24 cellular contexts compared by ENCODE assay signal in genomic region chr6:9732056-9732455, GRCh38.
DNase-seq lines count a peak whose midpoint lies in the region; ATAC-seq, FAIRE-seq and TF ChIP-seq lines count a peak whose summit lies in the region.
"Had no signal": no experiment of that assay in that cellular context is flagged by ENCODE, and none has a peak within 500 bp of the region (broad histone marks: within the 10 kb centered on the region; RNA-seq: fewer than 3 reads in every experiment).

No MANE protein-coding gene starts in this region.

- no peak for ATAC-seq in HG03439 (IDR thresholded peaks at IDR 0.05; ENCODE audit: unreplicated experiment)
- ATAC-seq: GM12878, GM23338, SK-N-SH treated with all-trans-retinoic acid at 6 μM for 48 hours, T-helper 17 cell had no signal

- H3K9me3 ChIP-seq in A673 (ENCODE audit: low read depth, low read length, poor library complexity, severe bottlenecking) = no peaks in the 10 kb centered on the region

- DNase-seq in NCI-H1105 treated with DMSO at 0.1 percent for 48 hours (lab: John Stamatoyannopoulos, UW) (peak; percentile 25), NCI-H1105 (lab: John Stamatoyannopoulos, UW) (no peak), A673 (ENCODE audit: low spot score) (peak; percentile 8), NCI-H69 (lab: John Stamatoyannopoulos, UW) (peak; percentile 72), middle frontal gyrus (ENCODE audit: extremely low spot score, low spot score) (no peak)
- DNase-seq in stimulated activated CD4-positive, alpha-beta T cell treated with anti-CD3 and anti-CD28 coated beads, Interleukin-2, amount 100 ng/mL, for 48 hours = no peak
- DNase-seq: ACHN; CD4-positive, CD25-positive, alpha-beta regulatory T cell; EL; GDM1; H9; NCI-H1048; NCI-H446 treated with DMSO at 0.1 percent for 48 hours; NCI-H526; SIG-M5; T-helper 17 cell had no signal

- no peak for TF ChIP-seq CTCF in A673 (conservative IDR thresholded peaks at IDR 0.05; ENCODE audit: low read depth, low read length)

- no peaks in the 10 kb centered on the region for H3K36me3 ChIP-seq in A673 (ENCODE audit: insufficient read depth, low read length, poor library complexity, severe bottlenecking)

- no TSS peak for BruUV-seq in A673 (replicated peaks; lab: Mats Ljungman, UMichigan)

- peak; percentile 87 for FAIRE-seq in endometrium (lab: Jason Lieb, UNC)
- FAIRE-seq: GM12878, RCC 7860 had no signal

- H3K4me1 ChIP-seq in A673 (ENCODE audit: insufficient read depth, low read length, poor library complexity, severe bottlenecking) = no peaks in the 10 kb centered on the region

- CTCF ChIA-PET in A673 (lab: Charles Lee) = no interaction called here

- H3K27ac ChIP-seq in A673 (ENCODE audit: low read depth, low read length, poor library complexity, severe bottlenecking) = no peak overlapping the region
- H3K27ac ChIP-seq: 22Rv1, HL-60 had no signal

- intact Hi-C loops in A673 (cut with micrococcal nuclease; ENCODE audit: unreplicated experiment) = no loop called here

- H3K4me3 ChIP-seq in A673 (ENCODE audit: low read depth, low read length, poor library complexity, severe bottlenecking) = no peak overlapping the region
- H3K4me3 ChIP-seq: GM12878, GM23338 had no signal

- POLR2A ChIA-PET in A673 (lab: Charles Lee; ENCODE audit: low non-redundant PET) = no interaction called here

- no peaks in the 10 kb centered on the region for H3K27me3 ChIP-seq in A673 (replicated peaks; ENCODE audit: insufficient read depth, low read depth, low read length, poor library complexity)

Comparison
In these comparisons a context has a peak if more than half of its experiments do, and no peak if none do; other contexts are left out.
1. DNase-seq: peak in NCI-H1105 treated with DMSO at 0.1 percent for 48 hours (single experiment), A673 (single experiment) and NCI-H69 (single experiment); none in NCI-H1105 (single experiment), middle frontal gyrus (single experiment) and stimulated activated CD4-positive, alpha-beta T cell treated with anti-CD3 and anti-CD28 coated beads, Interleukin-2, amount 100 ng/mL, for 48 hours (0 of 2).